9 cellular contexts compared by ENCODE assay signal in genomic region chr22:33923033-33923432, GRCh38. TPM values are rescaled to one million over a fixed set of nuclear protein-coding genes. Genes with fewer than 3 reads are reported as not detected.
DNase-seq lines count a peak whose midpoint lies in the region; ATAC-seq, FAIRE-seq and TF ChIP-seq lines count a peak whose summit lies in the region.
"Had no signal": no experiment of that assay in that cellular context is flagged by ENCODE, and none has a peak within 500 bp of the region (broad histone marks: within the 10 kb centered on the region; RNA-seq: fewer than 3 reads in every experiment).

No MANE protein-coding gene starts in this region.

- H3K9ac ChIP-seq in SK-N-SH (no peak overlapping the region), kidney (ENCODE audit: low read length in 2 of 2) (peak overlapping the region in 1 of 2 donors; percentile 47)

- FAIRE-seq in kidney (lab: Jason Lieb, UNC) = no peak

- no peaks in the 10 kb centered on the region for H3K79me2 ChIP-seq in SK-N-SH (ENCODE audit: insufficient read depth)

- no peak for TF ChIP-seq CTCF in SK-N-SH (IDR thresholded peaks at IDR 0.05)
- no peak for TF ChIP-seq CTCF in kidney (IDR thresholded peaks at IDR 0.05; ENCODE audit: borderline replicate concordance, extremely low read depth, insufficient read depth)

- peak overlapping the region; percentile 100 for H2AFZ ChIP-seq in SK-N-SH (ENCODE audit: low read depth)

- H3K9me3 ChIP-seq in SK-N-SH (no peaks in the 10 kb centered on the region), kidney (ENCODE audit: control insufficient read depth in 1 of 2, low read length in 2 of 2) (no peaks in the 10 kb centered on the region)

- H3K27ac Mint-ChIP-seq in activated naive CD8-positive, alpha-beta T cell treated with anti-CD3 and anti-CD28 coated beads for 36 hours = no peak overlapping the region
- H3K27ac Mint-ChIP-seq in stimulated activated naive CD8-positive, alpha-beta T cell treated with anti-CD3 and anti-CD28 coated beads, Interleukin-15, amount 100 ng/mL, for 72 hours = no peak overlapping the region

- no peaks in the 10 kb centered on the region for H3K36me3 Mint-ChIP-seq in activated naive CD8-positive, alpha-beta T cell treated with anti-CD3 and anti-CD28 coated beads for 36 hours

- H3K4me2 ChIP-seq in SK-N-SH = peak overlapping the region; percentile 100

- H3K9me3 Mint-ChIP-seq in activated naive CD8-positive, alpha-beta T cell treated with anti-CD3 and anti-CD28 coated beads for 36 hours = no peaks in the 10 kb centered on the region
- no peaks in the 10 kb centered on the region for H3K9me3 Mint-ChIP-seq in stimulated activated naive CD8-positive, alpha-beta T cell treated with anti-CD3 and anti-CD28 coated beads, Interleukin-15, amount 100 ng/mL, for 72 hours

- no peak for TF ChIP-seq EP300 in SK-N-SH (IDR thresholded peaks at IDR 0.05; ENCODE audit: borderline replicate concordance in 1 of 2, low read depth in 1 of 2, low read length in 1 of 2)

- H3K4me1 Mint-ChIP-seq in activated naive CD8-positive, alpha-beta T cell treated with anti-CD3 and anti-CD28 coated beads for 36 hours = peaks cover 17% of the 10 kb centered on the region
- peaks cover 25% of the 10 kb centered on the region for H3K4me1 Mint-ChIP-seq in stimulated activated naive CD8-positive, alpha-beta T cell treated with anti-CD3 and anti-CD28 coated beads, Interleukin-15, amount 100 ng/mL, for 72 hours

- peak overlapping the region; percentile 65 for H3K4me3 Mint-ChIP-seq in activated naive CD8-positive, alpha-beta T cell treated with anti-CD3 and anti-CD28 coated beads for 36 hours
- peak overlapping the region; percentile 82 to 89 for H3K4me3 Mint-ChIP-seq in stimulated activated naive CD8-positive, alpha-beta T cell treated with anti-CD3 and anti-CD28 coated beads, Interleukin-15, amount 100 ng/mL, for 72 hours

- 0 out of 2 replicates have a peak, but pooled peaks cover 9% of the 10 kb centered on the region for H4K20me1 ChIP-seq in SK-N-SH (ENCODE audit: insufficient read depth)

- H3K27me3 Mint-ChIP-seq in activated naive CD8-positive, alpha-beta T cell treated with anti-CD3 and anti-CD28 coated beads for 36 hours = peaks cover 60% of the 10 kb centered on the region
- H3K27me3 Mint-ChIP-seq in stimulated activated naive CD8-positive, alpha-beta T cell treated with anti-CD3 and anti-CD28 coated beads, Interleukin-15, amount 100 ng/mL, for 72 hours = peaks cover 67% of the 10 kb centered on the region

- peak overlapping the region in 1 of 2 experiments; percentile 82; a peak in 2 of 4 replicates for H3K4me3 ChIP-seq in SK-N-SH (ENCODE audit: low read depth in 2 of 2, low read length in 1 of 2)
- peak overlapping the region; percentile 66 to 68 for H3K4me3 ChIP-seq in kidney (ENCODE audit: low read length in 2 of 2)

- H3K9me2 ChIP-seq in SK-N-SH = no peaks in the 10 kb centered on the region

- H3F3A ChIP-seq in SK-N-SH (replicated peaks; ENCODE audit: insufficient read depth) = peaks cover 6% of the 10 kb centered on the region

- WGBS in SK-N-SH (ENCODE audit: low lambda C conversion rate) = 6% methylated on average over 5 of the region's 5 CpGs

- CTCF ChIA-PET in SK-N-SH (lab: Yijun Ruan, JAX) = interaction anchor here (0.8 to 5.3 kb wide), 39 partner anchors 12 to 1308 kb away, joined by 3 to 42 read pairs (median 3); no protein-coding TSS in a partner anchor

- no peak for DNase-seq in SK-N-SH
- DNase-seq in activated naive CD8-positive, alpha-beta T cell treated with anti-CD3 and anti-CD28 coated beads for 36 hours = no peak
- no peak for DNase-seq in kidney
- no peak for DNase-seq in stimulated activated naive CD8-positive, alpha-beta T cell treated with anti-CD3 and anti-CD28 coated beads, Interleukin-15, amount 100 ng/mL, for 72 hours
- DNase-seq in amygdala (lab: John Stamatoyannopoulos, UW) = no peak
- DNase-seq in nucleus accumbens (lab: John Stamatoyannopoulos, UW) = no peak
- DNase-seq: occipital lobe had no signal

- intact Hi-C loops in kidney (cut with DNase I) = loop anchor here (10.0 kb wide), 1 partner anchor 618 kb away; no protein-coding TSS in a partner anchor

- no peak for TF ChIP-seq RAD21 in SK-N-SH (IDR thresholded peaks at IDR 0.05; ENCODE audit: low read length)

- POLR2A ChIA-PET in SK-N-SH (lab: Yijun Ruan, JAX) = no interaction called here

- no peaks in the 10 kb centered on the region for H3K36me3 ChIP-seq in SK-N-SH (replicated peaks in 1 of 2; ENCODE audit: control insufficient read depth in 1 of 2, insufficient read depth in 2 of 2, low read length in 1 of 2)
- no peaks in the 10 kb centered on the region for H3K36me3 ChIP-seq in kidney (ENCODE audit: control insufficient read depth in 1 of 2, insufficient read depth in 2 of 2, low read length in 2 of 2)

- H3K4me1 ChIP-seq in SK-N-SH (ENCODE audit: control insufficient read depth in 1 of 2, insufficient read depth in 2 of 2, low read depth in 1 of 2, low read length in 1 of 2) = peaks cover 0 to 21% of the 10 kb centered on the region in 2 experiments; a peak in 2 of 4 replicates
- peaks cover 5 to 19% of the 10 kb centered on the region in 2 donors for H3K4me1 ChIP-seq in kidney (ENCODE audit: control insufficient read depth in 1 of 2, insufficient read depth in 1 of 2, low read depth in 1 of 2, low read length in 2 of 2)

- H3K27me3 ChIP-seq in SK-N-SH (ENCODE audit: insufficient read depth) = no peaks in the 10 kb centered on the region; the same call in 1 of the 2 replicates

- ATAC-seq in SK-N-SH treated with all-trans-retinoic acid at 6 μM for 48 hours (no peak), HG03139 (IDR thresholded peaks at IDR 0.05; ENCODE audit: unreplicated experiment) (no peak)
- ATAC-seq in stimulated activated naive CD8-positive, alpha-beta T cell treated with anti-CD3 and anti-CD28 coated beads, Interleukin-15, amount 100 ng/mL, for 72 hours = no peak

- no peak overlapping the region for H3K27ac ChIP-seq in SK-N-SH (ENCODE audit: low read depth in 2 of 2, low read length in 1 of 2)
- H3K27ac ChIP-seq in kidney (ENCODE audit: low read depth in 2 of 2, low read length in 2 of 2) = no peak overlapping the region

TF ChIP-seq in SK-N-SH, 30 proteins besides CTCF, POLR2A, EP300 and RAD21:
- no peak for TF ChIP-seq GATA2 (CRISPR knock-in tag; IDR thresholded peaks at IDR 0.05)
- TF ChIP-seq RCOR1 (IDR thresholded peaks at IDR 0.05; ENCODE audit: low read length) = no peak
- TF ChIP-seq RXRA (IDR thresholded peaks at IDR 0.05; ENCODE audit: borderline replicate concordance, low read depth) = no peak
- TF ChIP-seq PBX3 (IDR thresholded peaks at IDR 0.05) = no peak
- no peak for TF ChIP-seq POLR2AphosphoS5 (IDR thresholded peaks at IDR 0.05; ENCODE audit: low read depth, low read length)
- TF ChIP-seq CHD2 (IDR thresholded peaks at IDR 0.05; ENCODE audit: low read length, partially characterized antibody) = no peak

TF ChIP-seq in SK-N-SH treated with all-trans-retinoic acid at 6 μM for 48 hours, 23 proteins besides CTCF, POLR2A, EP300 and RAD21 (continues in another document):
- TF ChIP-seq CREB5 (CRISPR knock-in tag; IDR thresholded peaks at IDR 0.05; ENCODE audit: low read depth) = no peak
- TF ChIP-seq POU6F1 (CRISPR knock-in tag; IDR thresholded peaks at IDR 0.05; ENCODE audit: borderline replicate concordance, low read depth) = no peak
- no peak for TF ChIP-seq TOX (CRISPR knock-in tag; IDR thresholded peaks at IDR 0.05; ENCODE audit: borderline replicate concordance)
- TF ChIP-seq CSRNP3 (CRISPR knock-in tag; IDR thresholded peaks at IDR 0.05) = no peak
- TF ChIP-seq RARB (CRISPR knock-in tag; IDR thresholded peaks at IDR 0.05) = no peak
- no peak for TF ChIP-seq GLIS3 (CRISPR knock-in tag; IDR thresholded peaks at IDR 0.05)
- TF ChIP-seq ZNF565 (CRISPR knock-in tag; conservative IDR thresholded peaks at IDR 0.05; ENCODE audit: low read depth) = no peak
- TF ChIP-seq ZC3H10 (CRISPR knock-in tag; IDR thresholded peaks at IDR 0.05) = no peak

RNA-seq across cellular contexts. Expression of gene LARGE1, which starts 2.8 kb away (rescaled TPM):
- 1.1 and 1.2 TPM in 2 replicates for polyA plus RNA-seq in SK-N-SH (2012; rRNA removed)
- polyA plus RNA-seq in SK-N-SH (2012; cell fraction: cytosol; rRNA removed) = 0.63 and 0.93 TPM in 2 replicates
- 1.4 and 2.8 TPM in 2 replicates for polyA plus RNA-seq in SK-N-SH (2012; cell fraction: nucleus; rRNA removed)
- under 1 TPM; 0.28 to 0.93 TPM for total RNA-seq in activated naive CD8-positive, alpha-beta T cell treated with anti-CD3 and anti-CD28 coated beads for 36 hours
- total RNA-seq in kidney = 22.9 TPM
- 5.0 TPM for polyA plus RNA-seq in kidney (ENCODE audit: insufficient read depth, low read depth, low replicate concordance)

Comparison
In these comparisons a context has a peak if more than half of its experiments do, and no peak if none do; other contexts are left out.
1. RNA of gene LARGE1, which starts 2.8 kb away (total RNA-seq): 22.9 TPM in kidney (single experiment); 0.28 to 0.93 TPM in activated naive CD8-positive, alpha-beta T cell treated with anti-CD3 and anti-CD28 coated beads for 36 hours; every median in the first group is over 10 times any median in the second.